In the genomic region with DNA sequence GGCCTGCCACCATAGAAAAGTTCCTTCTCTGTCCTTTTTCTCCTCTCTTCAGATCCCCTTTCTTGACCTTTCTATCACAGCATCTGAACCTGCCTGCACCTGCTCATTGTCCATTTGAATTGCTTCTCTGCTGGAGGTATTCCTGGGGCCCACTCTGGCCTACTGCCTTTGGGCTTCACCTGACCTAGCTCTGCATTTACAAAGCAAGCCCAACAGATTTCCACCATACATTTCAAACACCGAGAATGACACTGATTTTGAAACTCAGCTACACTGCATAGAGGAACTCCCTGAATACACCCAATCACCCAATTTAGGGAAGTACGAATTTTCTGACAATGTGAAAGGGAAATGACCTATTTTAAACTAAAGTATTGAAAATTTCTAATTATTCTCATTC, we compare ENCODE assay signal across 10 cellular contexts.
DNase-seq lines count a peak whose midpoint lies in the region; ATAC-seq and TF ChIP-seq lines count a peak whose summit lies in the region.
"Had no signal": no experiment of that assay in that cellular context is flagged by ENCODE, and none has a peak within 500 bp of the region (broad histone marks: within the 10 kb centered on the region; RNA-seq: fewer than 3 reads in every experiment).

No MANE protein-coding gene starts in this region.

- intact Hi-C loops in right lobe of liver (cut with DNase I): no loop called here

- peaks cover 9% of the 10 kb centered on the region for H3K27me3 Mint-ChIP-seq in GM23338 (ENCODE audit: insufficient read depth, low read depth, poor library complexity)
- H3K27me3 Mint-ChIP-seq: activated CD4-positive, alpha-beta memory T cell treated with anti-CD3 and anti-CD28 coated beads, Interleukin-2, amount 10 ng/mL, durations not matched to agents 7 days and 5 days had no signal

- peak overlapping the region; percentile 48 for H3K27ac Mint-ChIP-seq in GM23338
- H3K27ac Mint-ChIP-seq: activated CD4-positive, alpha-beta memory T cell treated with anti-CD3 and anti-CD28 coated beads, Interleukin-2, amount 10 ng/mL, durations not matched to agents 7 days and 5 days had no signal

- peaks cover 31% of the 10 kb centered on the region for H3K36me3 Mint-ChIP-seq in GM23338 (ENCODE audit: low read depth)

- WGBS in right lobe of liver (ENCODE audit: insufficient coverage, low coverage, low lambda C conversion rate, missing lambda C conversion rate): 72% methylated on average over 2 of the region's 2 CpGs

- peaks cover 33% of the 10 kb centered on the region for H3K9me3 Mint-ChIP-seq in GM23338
- H3K9me3 Mint-ChIP-seq: activated CD4-positive, alpha-beta memory T cell treated with anti-CD3 and anti-CD28 coated beads, Interleukin-2, amount 10 ng/mL, durations not matched to agents 7 days and 5 days had no signal

- H3K4me3 Mint-ChIP-seq in GM23338: peak overlapping the region; percentile 37
- H3K4me3 Mint-ChIP-seq: activated CD4-positive, alpha-beta memory T cell treated with anti-CD3 and anti-CD28 coated beads, Interleukin-2, amount 10 ng/mL, durations not matched to agents 7 days and 5 days had no signal

- TF ChIP-seq CTCF in GM23338 (conservative IDR thresholded peaks at IDR 0.05; ENCODE audit: low read depth in 2 of 2): no peak
- TF ChIP-seq CTCF in right lobe of liver (IDR thresholded peaks at IDR 0.05): no peak

- ATAC-seq in GM18858 (IDR thresholded peaks at IDR 0.05; ENCODE audit: unreplicated experiment): peak; percentile 92
- ATAC-seq in GM23338: peak; percentile 93
- ATAC-seq in right lobe of liver: peak in 1 of 4 donors; percentile 5

- H3K9me3 ChIP-seq in HUES48 (ENCODE audit: control insufficient read depth, insufficient read depth, low read length) (peaks cover 16% of the 10 kb centered on the region), right lobe of liver (no peaks in the 10 kb centered on the region)
- no peaks in the 10 kb centered on the region for H3K9me3 ChIP-seq in effector memory CD4-positive, alpha-beta T cell (ENCODE audit: control insufficient read depth, low read length)

- H3K27ac ChIP-seq in GM23338 (ENCODE audit: low read depth) (peak overlapping the region; percentile 8; the same call in 1 of the 2 replicates), HUES48 (ENCODE audit: low read depth, low read length) (peak overlapping the region; percentile 9), right lobe of liver (peak overlapping the region in 2 of 3 donors; percentile 0 to 69)
- H3K27ac ChIP-seq in effector memory CD4-positive, alpha-beta T cell (ENCODE audit: insufficient read depth, low read length, poor library complexity, severe bottlenecking): no peak overlapping the region
- H3K27ac ChIP-seq: cardiac muscle cell had no signal

- peaks cover 22% of the 10 kb centered on the region for H3K4me1 ChIP-seq in GM23338 (ENCODE audit: insufficient read depth)
- H3K4me1 ChIP-seq in HUES48 (ENCODE audit: control insufficient read depth, insufficient read depth, low read length): peaks cover 44% of the 10 kb centered on the region
- peaks cover 0 to 37% (median 14%) of the 10 kb centered on the region in 4 donors for H3K4me1 ChIP-seq in right lobe of liver
- no peaks in the 10 kb centered on the region for H3K4me1 ChIP-seq in effector memory CD4-positive, alpha-beta T cell (ENCODE audit: control insufficient read depth, insufficient read depth, low read length, poor library complexity, severe bottlenecking)

- no peak overlapping the region for H2AFZ ChIP-seq in GM23338

- no peaks in the 10 kb centered on the region for H4K20me1 ChIP-seq in GM23338 (replicated peaks; ENCODE audit: insufficient read depth)

- no peak overlapping the region for H3K4me3 ChIP-seq in GM23338
- no peak overlapping the region for H3K4me3 ChIP-seq in HUES48 (ENCODE audit: low read depth, low read length)
- H3K4me3 ChIP-seq in right lobe of liver: no peak overlapping the region
- H3K4me3 ChIP-seq in effector memory CD4-positive, alpha-beta T cell (ENCODE audit: insufficient read depth, low read depth, low read length, poor library complexity, severe bottlenecking): no peak overlapping the region
- H3K4me3 ChIP-seq: cardiac muscle cell had no signal

- no peaks in the 10 kb centered on the region for H3K36me3 ChIP-seq in GM23338 (ENCODE audit: insufficient read depth)
- H3K36me3 ChIP-seq in HUES48 (ENCODE audit: control insufficient read depth, insufficient read depth, low read length): no peaks in the 10 kb centered on the region
- H3K36me3 ChIP-seq in right lobe of liver: no peaks in the 10 kb centered on the region
- H3K36me3 ChIP-seq in effector memory CD4-positive, alpha-beta T cell (ENCODE audit: control insufficient read depth, insufficient read depth, low read length): no peaks in the 10 kb centered on the region
- H3K36me3 ChIP-seq: cardiac muscle cell had no signal

- H3K9ac ChIP-seq in HUES48 (ENCODE audit: low read depth, low read length): no peak overlapping the region

- TF ChIP-seq POLR2A in right lobe of liver (IDR thresholded peaks at IDR 0.05): no peak

- H3K27me3 ChIP-seq in GM23338 (ENCODE audit: insufficient read depth) (no peaks in the 10 kb centered on the region), HUES48 (ENCODE audit: control insufficient read depth, insufficient read depth, low read length) (no peaks in the 10 kb centered on the region), right lobe of liver (no peaks in the 10 kb centered on the region)
- H3K27me3 ChIP-seq in effector memory CD4-positive, alpha-beta T cell (replicated peaks; ENCODE audit: control insufficient read depth, insufficient read depth, low read length, poor library complexity, severe bottlenecking): no peaks in the 10 kb centered on the region
- H3K27me3 ChIP-seq: cardiac muscle cell had no signal

- H3K9me2 ChIP-seq in GM23338 (ENCODE audit: insufficient read depth): peaks cover 8% of the 10 kb centered on the region; the same call in 1 of the 2 replicates

- DNase-seq in GM23338 (ENCODE audit: low spot score) (peak; percentile 68), right lobe of liver (no peak), HK-2 (ENCODE audit: unreplicated experiment) (no peak), DMS153 (lab: John Stamatoyannopoulos, UW) (no peak), NCI-H187 (lab: John Stamatoyannopoulos, UW) (no peak)
- no peak for DNase-seq in effector memory CD4-positive, alpha-beta T cell
- DNase-seq: activated CD4-positive, alpha-beta memory T cell treated with anti-CD3 and anti-CD28 coated beads, Interleukin-2, amount 10 ng/mL, durations not matched to agents 7 days and 5 days had no signal

- no peaks in the 10 kb centered on the region for H3F3A ChIP-seq in GM23338 (replicated peaks; ENCODE audit: low read depth)

- peaks cover 54% of the 10 kb centered on the region for H3K4me1 Mint-ChIP-seq in GM23338
- H3K4me1 Mint-ChIP-seq: activated CD4-positive, alpha-beta memory T cell treated with anti-CD3 and anti-CD28 coated beads, Interleukin-2, amount 10 ng/mL, durations not matched to agents 7 days and 5 days had no signal

- no peaks in the 10 kb centered on the region for H3K79me2 ChIP-seq in GM23338 (replicated peaks; ENCODE audit: insufficient read depth)

- 0 out of 2 replicates have a peak overlapping the region, but pooled peaks have one; percentile 34 for H3K4me2 ChIP-seq in GM23338
